22 cellular contexts compared by ENCODE assay signal in the genomic region with DNA sequence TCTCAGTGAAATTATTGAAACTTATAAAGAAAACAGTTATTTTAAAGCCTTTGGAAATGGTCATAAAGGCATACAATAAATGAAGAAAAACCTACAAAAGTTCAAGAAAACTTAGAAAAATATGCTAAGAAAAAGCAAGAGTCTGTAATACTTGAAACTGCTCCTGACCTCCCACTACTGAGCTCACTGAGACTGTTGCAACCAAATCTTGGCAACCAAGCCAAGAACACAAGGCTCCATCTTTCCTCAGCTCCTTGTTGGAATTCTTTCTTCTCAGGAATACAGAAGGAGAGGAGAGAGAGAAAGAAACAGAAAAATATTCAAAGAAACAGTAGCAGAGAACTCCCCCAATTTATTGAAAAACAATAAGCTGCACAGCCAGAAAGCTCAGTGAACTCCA.
"Had no signal": no experiment of that assay in that cellular context is flagged by ENCODE, and none has a peak within 500 bp of the region (broad histone marks: within the 10 kb centered on the region; RNA-seq: fewer than 3 reads in every experiment).

No MANE protein-coding gene starts in this region.

- H3K27ac ChIP-seq: ascending aorta, cardiac muscle cell, sigmoid colon had no signal

- DNase-seq: activated CD4-positive, alpha-beta T cell treated with anti-CD3 and anti-CD28 coated beads, Interleukin-2, amount 10 ng/mL, durations not matched to agents 7 days and 5 days; activated CD8-positive, alpha-beta T cell treated with anti-CD3 and anti-CD28 coated beads, Interleukin-2, amount 10 ng/mL, durations not matched to agents 7 days and 5 days; activated naive CD4-positive, alpha-beta T cell treated with anti-CD3 and anti-CD28 coated beads for 36 hours; activated T-cell treated with anti-CD3 and anti-CD28 coated beads, Interleukin-2, amount 50 U/mL, for 24 hours; erythroblast; foreskin melanocyte; glutamatergic neuron; hippocampal formation; kidney; midbrain; nephron progenitor cell; nucleus accumbens; posterior cingulate gyrus; sigmoid colon; stimulated activated CD4-positive, alpha-beta T cell treated with anti-CD3 and anti-CD28 coated beads, Interleukin-4, amount 100 ng/mL, for 4 hours; T1000 had no signal

- ATAC-seq: activated CD4-positive, CD25-positive, alpha-beta regulatory T cell treated with anti-CD3 and anti-CD28 coated beads, Interleukin-2, amount 50 U/mL, for 24 hours; activated CD8-positive, alpha-beta T cell treated with anti-CD3 and anti-CD28 coated beads, Interleukin-2, amount 10 ng/mL, durations not matched to agents 7 days and 5 days; left lobe of liver; stimulated activated memory B cell treated with anti-CD40 and anti-IgM and Interleukin-4, amounts not matched to agents 10 μg/mL and 1 μg/mL and 100 μg/mL, for 72 hours had no signal

- H3K4me1 Mint-ChIP-seq: activated CD4-positive, alpha-beta T cell treated with anti-CD3 and anti-CD28 coated beads, Interleukin-2, amount 10 ng/mL, durations not matched to agents 7 days and 5 days; nephron progenitor cell; stimulated activated memory B cell treated with anti-CD40 and anti-IgM and Interleukin-4, amounts not matched to agents 10 μg/mL and 1 μg/mL and 100 μg/mL, for 72 hours had no signal

- H3K27me3 Mint-ChIP-seq: activated CD4-positive, alpha-beta T cell treated with anti-CD3 and anti-CD28 coated beads, Interleukin-2, amount 10 ng/mL, durations not matched to agents 7 days and 5 days; activated T-cell treated with anti-CD3 and anti-CD28 coated beads, Interleukin-2, amount 50 U/mL, for 24 hours had no signal

- H3K4me3 Mint-ChIP-seq: activated CD4-positive, alpha-beta T cell treated with anti-CD3 and anti-CD28 coated beads, Interleukin-2, amount 10 ng/mL, durations not matched to agents 7 days and 5 days; activated CD8-positive, alpha-beta T cell treated with anti-CD3 and anti-CD28 coated beads, Interleukin-2, amount 10 ng/mL, durations not matched to agents 7 days and 5 days; activated naive CD4-positive, alpha-beta T cell treated with anti-CD3 and anti-CD28 coated beads for 36 hours; activated T-cell treated with anti-CD3 and anti-CD28 coated beads, Interleukin-2, amount 50 U/mL, for 24 hours; nephron progenitor cell; stimulated activated memory B cell treated with anti-CD40 and anti-IgM and Interleukin-4, amounts not matched to agents 10 μg/mL and 1 μg/mL and 100 μg/mL, for 72 hours had no signal

- H3K4me1 ChIP-seq: ascending aorta, sigmoid colon had no signal

- H3K27ac Mint-ChIP-seq: activated CD4-positive, alpha-beta T cell treated with anti-CD3 and anti-CD28 coated beads, Interleukin-2, amount 10 ng/mL, durations not matched to agents 7 days and 5 days; activated CD8-positive, alpha-beta T cell treated with anti-CD3 and anti-CD28 coated beads, Interleukin-2, amount 10 ng/mL, durations not matched to agents 7 days and 5 days; activated naive CD4-positive, alpha-beta T cell treated with anti-CD3 and anti-CD28 coated beads for 36 hours; activated T-cell treated with anti-CD3 and anti-CD28 coated beads, Interleukin-2, amount 50 U/mL, for 24 hours; activated T-helper 2 cell treated with anti-CD3 and anti-CD28 coated beads, Interferon-gamma antibody, Interleukin-2, Interleukin-4, amounts not matched to agents 10 μg/mL and 5 μg/mL and 100 μg/mL, durations not matched to agents 14 hours and 24 hours and 36 hours; stimulated activated memory B cell treated with anti-CD40 and anti-IgM and Interleukin-4, amounts not matched to agents 10 μg/mL and 1 μg/mL and 100 μg/mL, for 72 hours had no signal

- H3K4me3 ChIP-seq: ascending aorta, cardiac muscle cell, sigmoid colon had no signal

- H3K36me3 ChIP-seq: cardiac muscle cell, sigmoid colon had no signal

- FAIRE-seq: kidney had no signal

- H3K27me3 ChIP-seq: ascending aorta, cardiac muscle cell, sigmoid colon had no signal

- H3K36me3 Mint-ChIP-seq: stimulated activated memory B cell treated with anti-CD40 and anti-IgM and Interleukin-4, amounts not matched to agents 10 μg/mL and 1 μg/mL and 100 μg/mL, for 72 hours had no signal
